Comparison of ENCODE assay signal across 3 cellular contexts in genomic region chr14:68794856-68795601, GRCh38.
TF ChIP-seq lines count a peak whose summit lies in the region.

No MANE protein-coding gene starts in this region.

TF ChIP-seq in HEK293, 187 proteins besides CTCF, POLR2A, EP300 and RAD21 (continues in another document):
- TF ChIP-seq ZNF362 (tag by site-specific recombination; IDR thresholded peaks at IDR 0.05), result 0 out of 2 replicates have a peak, but pooled peaks have one; percentile 5
- no peak for TF ChIP-seq ZNF514 (tag by site-specific recombination; IDR thresholded peaks at IDR 0.05)
- TF ChIP-seq ZFP37 (tag by site-specific recombination; IDR thresholded peaks at IDR 0.05), result no peak
- no peak for TF ChIP-seq ZSCAN23 (tag by site-specific recombination; IDR thresholded peaks at IDR 0.05)
- TF ChIP-seq ZNF184 (tag by site-specific recombination; IDR thresholded peaks at IDR 0.05), result no peak
- no peak for TF ChIP-seq BCL11B (tag by site-specific recombination; IDR thresholded peaks at IDR 0.05; ENCODE audit: low read depth)
- TF ChIP-seq ZXDB (tag by site-specific recombination; IDR thresholded peaks at IDR 0.05), result no peak
- no peak for TF ChIP-seq ZBTB44 (tag by site-specific recombination; IDR thresholded peaks at IDR 0.05)
- peak; percentile 78 for TF ChIP-seq ZNF398 (tag by site-specific recombination; IDR thresholded peaks at IDR 0.05)
- TF ChIP-seq ZSCAN30 (tag by site-specific recombination; IDR thresholded peaks at IDR 0.05), result no peak
- TF ChIP-seq HOXC10 (CRISPR knock-in tag; IDR thresholded peaks at IDR 0.05), result no peak
- TF ChIP-seq ZNF558 (tag by site-specific recombination; IDR thresholded peaks at IDR 0.05), result no peak
- no peak; the same call in 1 of the 2 replicates for TF ChIP-seq SCRT2 (tag by site-specific recombination; IDR thresholded peaks at IDR 0.05)
- no peak for TF ChIP-seq BCL11A (tag by site-specific recombination; IDR thresholded peaks at IDR 0.05; ENCODE audit: low read depth)
- no peak for TF ChIP-seq ZNF221 (tag by site-specific recombination; IDR thresholded peaks at IDR 0.05; ENCODE audit: borderline replicate concordance)
- no peak for TF ChIP-seq ZNF624 (tag by site-specific recombination; IDR thresholded peaks at IDR 0.05)
- no peak for TF ChIP-seq ZNF274 (IDR thresholded peaks at IDR 0.05; ENCODE audit: low read length)
- no peak for TF ChIP-seq ZNF274 (tag by site-specific recombination; IDR thresholded peaks at IDR 0.05; ENCODE audit: borderline replicate concordance)
- TF ChIP-seq ZIC2 (tag by site-specific recombination; IDR thresholded peaks at IDR 0.05), result 0 out of 2 replicates have a peak, but pooled peaks have one; percentile 20
- peak; percentile 46; the same call in 1 of the 2 replicates for TF ChIP-seq ZFHX2 (tag by site-specific recombination; conservative IDR thresholded peaks at IDR 0.05)

TF ChIP-seq in WTC11, 78 proteins besides CTCF, POLR2A, EP300 and RAD21 (continues in another document):
- TF ChIP-seq NFYB (CRISPR knock-in tag; conservative IDR thresholded peaks at IDR 0.05; ENCODE audit: low read depth), result no peak
- TF ChIP-seq AR (CRISPR knock-in tag; IDR thresholded peaks at IDR 0.05), result peak; percentile 13; the same call in 1 of the 2 replicates
- TF ChIP-seq SP1 (CRISPR knock-in tag; conservative IDR thresholded peaks at IDR 0.05), result no peak
- TF ChIP-seq PRDM15 (CRISPR knock-in tag; IDR thresholded peaks at IDR 0.05), result no peak
- no peak for TF ChIP-seq GABPB1 (CRISPR knock-in tag; IDR thresholded peaks at IDR 0.05)
- no peak for TF ChIP-seq MLX (CRISPR knock-in tag; IDR thresholded peaks at IDR 0.05)
- no peak for TF ChIP-seq FOXK1 (CRISPR knock-in tag; IDR thresholded peaks at IDR 0.05)
- no peak for TF ChIP-seq SOX15 (CRISPR knock-in tag; IDR thresholded peaks at IDR 0.05)
- 0 out of 2 replicates have a peak, but pooled peaks have one; percentile 23 for TF ChIP-seq ZNF425 (CRISPR knock-in tag; conservative IDR thresholded peaks at IDR 0.05)
- TF ChIP-seq EMX1 (CRISPR knock-in tag; IDR thresholded peaks at IDR 0.05), result 0 out of 2 replicates have a peak, but pooled peaks have one; percentile 11
- TF ChIP-seq ZNF423 (CRISPR knock-in tag; IDR thresholded peaks at IDR 0.05), result no peak

TF ChIP-seq in H1, 55 proteins besides CTCF, POLR2A, EP300 and RAD21:
- TF ChIP-seq HDAC2 (IDR thresholded peaks at IDR 0.05; ENCODE audit: borderline replicate concordance in 1 of 2, low read depth in 2 of 2, low read length in 2 of 2) (no peak; a peak in 1 of 4 replicates), YY1 (IDR thresholded peaks at IDR 0.05; ENCODE audit: low read depth, low read length) (0 out of 2 replicates have a peak, but pooled peaks have one; percentile 4), HDAC6 (IDR thresholded peaks at IDR 0.05; ENCODE audit: low read depth, low read length) (no peak), TBP (IDR thresholded peaks at IDR 0.05; ENCODE audit: low read depth, low read length) (peak; percentile 14; the same call in 1 of the 2 replicates), ATF2 (IDR thresholded peaks at IDR 0.05; ENCODE audit: low read length) (0 out of 2 replicates have a peak, but pooled peaks have one; percentile 31), CBX5 (IDR thresholded peaks at IDR 0.05; ENCODE audit: low read depth, low read length) (no peak), TAF1 (IDR thresholded peaks at IDR 0.05; ENCODE audit: low read depth, low read length) (peak; percentile 56; the same call in 1 of the 2 replicates), TCF12 (IDR thresholded peaks at IDR 0.05; ENCODE audit: low read depth, low read length) (no peak), POLR2AphosphoS5 (IDR thresholded peaks at IDR 0.05; ENCODE audit: low read depth, low read length) (peak; percentile 63; the same call in 1 of the 2 replicates), TAF7 (optimal IDR thresholded peaks at IDR 0.05; ENCODE audit: borderline replicate concordance, low read depth, low read length) (peak; percentile 44)
